In genomic region chr17:37048806-37049205, GRCh38 we compare ENCODE assay signal across 24 cellular contexts.
DNase-seq lines count a peak whose midpoint lies in the region; ATAC-seq, FAIRE-seq and TF ChIP-seq lines count a peak whose summit lies in the region.
"Had no signal": no experiment of that assay in that cellular context is flagged by ENCODE, and none has a peak within 500 bp of the region (broad histone marks: within the 10 kb centered on the region; RNA-seq: fewer than 3 reads in every experiment).

No MANE protein-coding gene starts in this region.

- no peaks in the 10 kb centered on the region for H3K27me3 ChIP-seq in hepatocyte
- no peaks in the 10 kb centered on the region for H3K27me3 ChIP-seq in small intestine (ENCODE audit: control insufficient read depth in 2 of 2, insufficient read depth in 2 of 2, low read length in 2 of 2)
- H3K27me3 ChIP-seq: BE2C, BLaER1 had no signal

- H3K4me1 ChIP-seq in HEK293 (ENCODE audit: control insufficient read depth, insufficient read depth, low read length) (peaks cover 15% of the 10 kb centered on the region; the same call in 1 of the 2 replicates), hepatocyte (ENCODE audit: insufficient read depth) (peaks cover 14% of the 10 kb centered on the region), mucosa of descending colon (ENCODE audit: low read depth) (peaks cover 4% of the 10 kb centered on the region), small intestine (ENCODE audit: control insufficient read depth in 2 of 2, insufficient read depth in 1 of 2, low read depth in 1 of 2, low read length in 1 of 2) (peaks cover 3 to 8% of the 10 kb centered on the region in 2 donors)
- H3K4me1 ChIP-seq: A549 had no signal

- TF ChIP-seq CTCF in HEK293 (tag by site-specific recombination; IDR thresholded peaks at IDR 0.05) (no peak), hepatocyte (IDR thresholded peaks at IDR 0.05; ENCODE audit: poor library complexity) (no peak), mucosa of descending colon (IDR thresholded peaks at IDR 0.05) (no peak)

- no peak overlapping the region for H2AFZ ChIP-seq in hepatocyte

- POLR2A ChIA-PET in HEK293 (lab: Yijun Ruan, JAX): interaction anchor here (2.7 kb wide), 1 partner anchor 112 kb away, joined by 16 read pairs; the partner anchor contains the start of gene LHX1

- no peaks in the 10 kb centered on the region for H3K79me2 ChIP-seq in hepatocyte

- no peaks in the 10 kb centered on the region for H3K9me3 ChIP-seq in HEK293 (ENCODE audit: control insufficient read depth, insufficient read depth, low read depth, low read length)
- no peaks in the 10 kb centered on the region for H3K9me3 ChIP-seq in hepatocyte (ENCODE audit: low read depth)
- no peaks in the 10 kb centered on the region for H3K9me3 ChIP-seq in mucosa of descending colon
- no peaks in the 10 kb centered on the region for H3K9me3 ChIP-seq in small intestine (ENCODE audit: control insufficient read depth, low read depth)
- H3K9me3 ChIP-seq: A549, BE2C, BLaER1 had no signal

- CTCF ChIA-PET in HEK293 (lab: Yijun Ruan, JAX): interaction anchor here (0.6 to 5.2 kb wide), 24 partner anchors 7 to 446 kb away, joined by 3 to 84 read pairs (median 6); partner anchors contain the start of genes AATF and MRM1

- H3K27ac ChIP-seq in HEK293 (ENCODE audit: extremely low read depth, low read depth, low read length) (no peak overlapping the region), hepatocyte (peak overlapping the region; percentile 60), small intestine (ENCODE audit: low read depth in 1 of 2, low read length in 1 of 2) (no peak overlapping the region)
- H3K27ac ChIP-seq: A549, BLaER1 had no signal

- peaks cover 0 to 36% of the 10 kb centered on the region in 2 experiments; a peak in 2 of 3 replicates for H3K36me3 ChIP-seq in HEK293 (ENCODE audit: control insufficient read depth in 2 of 2, insufficient read depth in 1 of 2, low read length in 2 of 2)
- H3K36me3 ChIP-seq in hepatocyte (replicated peaks; ENCODE audit: insufficient read depth, low read depth): no peaks in the 10 kb centered on the region
- no peaks in the 10 kb centered on the region for H3K36me3 ChIP-seq in mucosa of descending colon (ENCODE audit: low read depth)
- peaks cover 0 to 2% of the 10 kb centered on the region in 2 donors for H3K36me3 ChIP-seq in small intestine (ENCODE audit: control insufficient read depth in 2 of 2, insufficient read depth in 2 of 2, low read length in 2 of 2)

- H3K4me3 ChIP-seq in HEK293 (ENCODE audit: low read depth, low read length) (no peak overlapping the region), hepatocyte (no peak overlapping the region), mucosa of descending colon (no peak overlapping the region), small intestine (ENCODE audit: low read depth in 1 of 2, low read length in 2 of 2) (no peak overlapping the region)
- H3K4me3 ChIP-seq: A549, BLaER1 had no signal

- ATAC-seq in mucosa of descending colon: peak; percentile 16
- no peak for ATAC-seq in HG02973 (IDR thresholded peaks at IDR 0.05; ENCODE audit: unreplicated experiment)
- ATAC-seq: A549 had no signal

- intact Hi-C loops in mucosa of descending colon (cut with DNase I, micrococcal nuclease): no loop called here

- no peak for FAIRE-seq in small intestine (lab: Jason Lieb, UNC)
- FAIRE-seq: A549, G401.6, GM12891, GM19239 had no signal

- H4K20me1 ChIP-seq in hepatocyte (ENCODE audit: insufficient read depth, poor library complexity, severe bottlenecking): no peaks in the 10 kb centered on the region

- 90% methylated on average over 5 of the region's 5 CpGs for WGBS in hepatocyte (ENCODE audit: low lambda C conversion rate, missing lambda C conversion rate)
- WGBS in small intestine, 3 donors: 47 to 79% (median 59%) methylated on average over 5 of the region's 5 CpGs

- no peak overlapping the region for H3K4me2 ChIP-seq in hepatocyte
- H3K4me2 ChIP-seq: A549, BLaER1 had no signal

- H3K9me2 ChIP-seq in hepatocyte (replicated peaks; ENCODE audit: insufficient read depth): no peaks in the 10 kb centered on the region

- DNase-seq in hepatocyte (ENCODE audit: low spot score) (peak; percentile 39), mucosa of descending colon (no peak), small intestine (peak; percentile 87), NCI-H526 (lab: John Stamatoyannopoulos, UW) (no peak), A172 (ENCODE audit: low spot score) (no peak)
- no peak for DNase-seq in activated CD4-positive, CD25-positive, alpha-beta regulatory T cell treated with anti-CD3 and anti-CD28 coated beads, Interleukin-2, amount 50 U/mL, for 72 hours
- DNase-seq: 8988T; AML-193; BE2C; C1 segment of cervical spinal cord; CD4-positive, alpha-beta memory T cell; CD4-positive, CD25-positive, alpha-beta regulatory T cell; CD8-positive, alpha-beta memory T cell; COR-L47; DMS 273 treated with DMSO at 0.1 percent for 48 hours; DMS79 treated with DMSO at 0.1 percent for 48 hours; GF-D8 had no signal

TF ChIP-seq in HEK293, 187 proteins besides CTCF, POLR2A, EP300 and RAD21:
- no peak for TF ChIP-seq ZNF571 (tag by site-specific recombination; IDR thresholded peaks at IDR 0.05)
- TF ChIP-seq, protein P1, sequence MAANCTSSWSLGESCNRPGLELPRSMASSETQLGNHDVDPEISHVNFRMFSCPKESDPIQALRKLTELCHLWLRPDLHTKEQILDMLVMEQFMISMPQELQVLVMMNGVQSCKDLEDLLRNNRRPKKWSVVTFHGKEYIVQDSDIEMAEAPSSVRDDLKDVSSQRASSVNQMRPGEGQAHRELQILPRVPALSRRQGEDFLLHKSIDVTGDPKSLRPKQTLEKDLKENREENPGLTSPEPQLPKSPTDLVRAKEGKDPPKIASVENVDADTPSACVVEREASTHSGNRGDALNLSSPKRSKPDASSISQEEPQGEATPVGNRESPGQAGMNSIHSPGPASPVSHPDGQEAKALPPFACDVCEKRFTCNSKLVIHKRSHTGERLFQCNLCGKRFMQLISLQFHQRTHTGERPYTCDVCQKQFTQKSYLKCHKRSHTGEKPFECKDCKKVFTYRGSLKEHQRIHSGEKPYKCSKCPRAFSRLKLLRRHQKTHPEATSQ (tag by site-specific recombination; IDR thresholded peaks at IDR 0.05): no peak
- TF ChIP-seq SCRT1 (tag by site-specific recombination; IDR thresholded peaks at IDR 0.05; ENCODE audit: borderline replicate concordance): 0 out of 2 replicates have a peak, but pooled peaks have one; percentile 12
TF ChIP-seq in HEK293: peak in this region for 1.

Comparison
In these comparisons a context has a peak if more than half of its experiments do, and no peak if none do; other contexts are left out.
1. DNase-seq: peak in hepatocyte (single experiment) and small intestine (single experiment); none in mucosa of descending colon (0 of 3), NCI-H526 (0 of 2), activated CD4-positive, CD25-positive, alpha-beta regulatory T cell treated with anti-CD3 and anti-CD28 coated beads, Interleukin-2, amount 50 U/mL, for 72 hours (single experiment) and A172 (single experiment).